1 cellular context compared by ENCODE assay signal in genomic region chr11:36564376-36565032, GRCh38.
TF ChIP-seq lines count a peak whose summit lies in the region.

No MANE protein-coding gene starts in this region.

TF ChIP-seq in A549, 52 proteins besides CTCF, POLR2A, EP300 and RAD21 (continued from another document):
- TF ChIP-seq REST (IDR thresholded peaks at IDR 0.05) (no peak), SMC3 (IDR thresholded peaks at IDR 0.05) (peak; percentile 66)
